Comparison of ENCODE assay signal across 17 cellular contexts in genomic region chr10:60574388-60574787, GRCh38.
"Had no signal": no experiment of that assay in that cellular context is flagged by ENCODE, and none has a peak within 500 bp of the region (broad histone marks: within the 10 kb centered on the region; RNA-seq: fewer than 3 reads in every experiment).

No MANE protein-coding gene starts in this region.

- H3K36me3 ChIP-seq: SJSA1, transverse colon had no signal

- ATAC-seq: activated CD4-positive, CD25-positive, alpha-beta regulatory T cell treated with anti-CD3 and anti-CD28 coated beads, Interleukin-2, amount 50 U/mL, for 24 hours; left lobe of liver had no signal

- H3K4me3 Mint-ChIP-seq: naive B cell had no signal

- H3K4me3 ChIP-seq: SJSA1, skin epidermis, transverse colon had no signal

- DNase-seq: activated effector memory CD4-positive, alpha-beta T cell treated with anti-CD3 and anti-CD28 coated beads, Interleukin-2, amount 50 U/mL, for 16 hours; aorta; cerebellar nuclear complex; effector CD8-positive, alpha-beta T cell; foreskin melanocyte; islet precursor cell; mammary epithelial cell; naive B cell; retina; stimulated activated CD4-positive, alpha-beta T cell treated with anti-CD3 and anti-CD28 coated beads, Interleukin-15, amount 100 ng/mL, for 24 hours; stimulated activated CD4-positive, alpha-beta T cell treated with anti-CD3 and anti-CD28 coated beads, Interleukin-4, amount 100 ng/mL, for 1 hour; stimulated activated naive CD4-positive, alpha-beta T cell; transverse colon had no signal

- H3K27me3 ChIP-seq: transverse colon had no signal

- H3K4me1 ChIP-seq: SJSA1 had no signal

- H3K27ac ChIP-seq: SJSA1, skin epidermis, transverse colon had no signal
